2 cellular contexts compared by ENCODE assay signal in genomic region chr6:67811239-67812037, GRCh38.
TF ChIP-seq lines count a peak whose summit lies in the region.

No MANE protein-coding gene starts in this region.

TF ChIP-seq in HepG2, 621 proteins besides CTCF, POLR2A, EP300 and RAD21 (continued from another document):
- no peak for TF ChIP-seq ZNF709 (CRISPR knock-in tag; IDR thresholded peaks at IDR 0.05)
- TF ChIP-seq MAFF (IDR thresholded peaks at IDR 0.05; ENCODE audit: low read depth, low read length) = peak; percentile 35; the same call in 1 of the 2 replicates
- TF ChIP-seq MAFK (conservative IDR thresholded peaks at IDR 0.05 in 1 of 2, IDR thresholded peaks at IDR 0.05 in 1 of 2; ENCODE audit: low read length in 2 of 2) = peak in 1 of 2 experiments; percentile 56; a peak in 2 of 4 replicates
- no peak for TF ChIP-seq ZMYM3 (CRISPR knock-in tag; IDR thresholded peaks at IDR 0.05)
TF ChIP-seq in HepG2: peak in this region for 3.

TF ChIP-seq in H1, 55 proteins besides CTCF, POLR2A, EP300 and RAD21 (continued from another document):
- TF ChIP-seq ATF2 (IDR thresholded peaks at IDR 0.05; ENCODE audit: low read length) (no peak), ASH2L (IDR thresholded peaks at IDR 0.05; ENCODE audit: low read length) (no peak), CEBPB (IDR thresholded peaks at IDR 0.05; ENCODE audit: low read depth, low read length) (peak; percentile 39; the same call in 1 of the 2 replicates), GTF2F1 (IDR thresholded peaks at IDR 0.05; ENCODE audit: borderline replicate concordance, low read depth, low read length) (no peak), RFX5 (IDR thresholded peaks at IDR 0.05; ENCODE audit: borderline replicate concordance, low read depth, low read length) (no peak)
